In genomic region chr4:78493731-78494130, GRCh38 we compare ENCODE assay signal across 9 cellular contexts.
"Had no signal": no experiment of that assay in that cellular context is flagged by ENCODE, and none has a peak within 500 bp of the region (broad histone marks: within the 10 kb centered on the region; RNA-seq: fewer than 3 reads in every experiment).

No MANE protein-coding gene starts in this region.

- ATAC-seq: HCT116, HepG2 had no signal

- H3K4me1 ChIP-seq: HAP-1 had no signal

- H3K9me3 Mint-ChIP-seq: HFFc6 had no signal

- H3K9ac ChIP-seq: GM23248 had no signal

- H3K27ac Mint-ChIP-seq: HFFc6, IgD-negative memory B cell had no signal

- H3K4me3 ChIP-seq: GM23248, HAP-1 had no signal

- H3K9me3 ChIP-seq: HAP-1 had no signal

- H3K4me3 Mint-ChIP-seq: HFFc6, IgD-negative memory B cell had no signal

- DNase-seq: GM23248, GOT3, H7, HFFc6 had no signal

- H3K36me3 ChIP-seq: HAP-1 had no signal

- FAIRE-seq: HepG2 had no signal

- H3K4me1 Mint-ChIP-seq: IgD-negative memory B cell had no signal

- H2AFZ ChIP-seq: GM23248 had no signal

- H3K36me3 Mint-ChIP-seq: IgD-negative memory B cell had no signal

- H3K27ac ChIP-seq: GM23248, HL-60 had no signal
